ENCODE assay signal across 15 cellular contexts in genomic region chr16:65524997-65525396, GRCh38.
DNase-seq lines count a peak whose midpoint lies in the region; ATAC-seq, FAIRE-seq and TF ChIP-seq lines count a peak whose summit lies in the region.
"Had no signal": no experiment of that assay in that cellular context is flagged by ENCODE, and none has a peak within 500 bp of the region (broad histone marks: within the 10 kb centered on the region; RNA-seq: fewer than 3 reads in every experiment).

No MANE protein-coding gene starts in this region.

- no peak overlapping the region for H3K9ac ChIP-seq in GM23248
- H3K9ac ChIP-seq in adipocyte (ENCODE audit: low read length) = no peak overlapping the region

- no peak for TF ChIP-seq EP300 in gastroesophageal sphincter (IDR thresholded peaks at IDR 0.05)

- H4K20me1 ChIP-seq in GM23248 (ENCODE audit: insufficient read depth) (no peaks in the 10 kb centered on the region), hepatocyte (ENCODE audit: insufficient read depth, poor library complexity, severe bottlenecking) (no peaks in the 10 kb centered on the region)

- no peaks in the 10 kb centered on the region for H3K79me2 ChIP-seq in GM23248 (ENCODE audit: insufficient read depth)
- H3K79me2 ChIP-seq in hepatocyte = no peaks in the 10 kb centered on the region

- 0 out of 2 replicates have a peak, but pooled peaks cover 7% of the 10 kb centered on the region for H3K4me1 ChIP-seq in GM23248 (ENCODE audit: insufficient read depth)
- H3K4me1 ChIP-seq in adipocyte (ENCODE audit: control insufficient read depth, insufficient read depth, low read length) = peaks cover 10% of the 10 kb centered on the region
- H3K4me1 ChIP-seq in hepatocyte (ENCODE audit: insufficient read depth) = peaks cover 8% of the 10 kb centered on the region
- H3K4me1 ChIP-seq in gastroesophageal sphincter = no peaks in the 10 kb centered on the region
- H3K4me1 ChIP-seq: esophagus squamous epithelium had no signal

- H3K9me3 ChIP-seq in GM23248 (ENCODE audit: low read depth) = no peaks in the 10 kb centered on the region
- H3K9me3 ChIP-seq in adipocyte (ENCODE audit: control insufficient read depth, low read length) = no peaks in the 10 kb centered on the region
- H3K9me3 ChIP-seq in hepatocyte (ENCODE audit: low read depth) = no peaks in the 10 kb centered on the region
- H3K9me3 ChIP-seq in gastroesophageal sphincter = peaks cover 0 to 15% (median 0%) of the 10 kb centered on the region in 3 donors
- H3K9me3 ChIP-seq: esophagus squamous epithelium, sigmoid colon had no signal

- H3K27ac ChIP-seq in GM23248 = no peak overlapping the region
- peak overlapping the region; percentile 61 for H3K27ac ChIP-seq in hepatocyte
- no peak overlapping the region for H3K27ac ChIP-seq in gastroesophageal sphincter
- H3K27ac ChIP-seq: esophagus squamous epithelium, sigmoid colon had no signal

- no peaks in the 10 kb centered on the region for H3F3A ChIP-seq in GM23248 (ENCODE audit: insufficient read depth)

- in situ Hi-C loops in GM23248 (cut with MboI) = no loop called here

- H3K4me2 ChIP-seq in GM23248 (ENCODE audit: unreplicated experiment) (no peak overlapping the region), hepatocyte (no peak overlapping the region)

- no peak for TF ChIP-seq POLR2A in GM12891 (IDR thresholded peaks at IDR 0.05; ENCODE audit: low read depth, low read length)
- TF ChIP-seq POLR2A in gastroesophageal sphincter (IDR thresholded peaks at IDR 0.05) = no peak

- H2AFZ ChIP-seq in GM23248 (peak overlapping the region; percentile 31; the same call in 1 of the 2 replicates), hepatocyte (peak overlapping the region; percentile 32)

- H3K9me2 ChIP-seq in GM23248 (ENCODE audit: insufficient read depth) (no peaks in the 10 kb centered on the region), hepatocyte (replicated peaks; ENCODE audit: insufficient read depth) (no peaks in the 10 kb centered on the region)

- no peak for FAIRE-seq in GM12891 (lab: Jason Lieb, UNC)

- H3K4me3 ChIP-seq in GM23248 = no peak overlapping the region
- H3K4me3 ChIP-seq in adipocyte (ENCODE audit: low read length) = no peak overlapping the region
- no peak overlapping the region for H3K4me3 ChIP-seq in hepatocyte
- H3K4me3 ChIP-seq in skeletal muscle cell (ENCODE audit: low read depth, low read length) = no peak overlapping the region
- no peak overlapping the region for H3K4me3 ChIP-seq in gastroesophageal sphincter
- H3K4me3 ChIP-seq: esophagus squamous epithelium, sigmoid colon had no signal

- H3K27me3 ChIP-seq in GM23248 (replicated peaks; ENCODE audit: insufficient read depth) = no peaks in the 10 kb centered on the region
- no peaks in the 10 kb centered on the region for H3K27me3 ChIP-seq in adipocyte (replicated peaks; ENCODE audit: control insufficient read depth, insufficient read depth, low read length)
- H3K27me3 ChIP-seq in hepatocyte = no peaks in the 10 kb centered on the region
- no peaks in the 10 kb centered on the region for H3K27me3 ChIP-seq in gastroesophageal sphincter
- H3K27me3 ChIP-seq: esophagus squamous epithelium, sigmoid colon had no signal

- DNase-seq in GM23248 (peak; percentile 39), adipocyte (ENCODE audit: low read depth) (peak; percentile 56), hepatocyte (ENCODE audit: low spot score) (peak; percentile 44), skeletal muscle cell (ENCODE audit: low read depth) (peak; percentile 86), GM12891 (ENCODE audit: insufficient read length, low spot score) (no peak)
- DNase-seq in activated CD8-positive, alpha-beta memory T cell treated with anti-CD3 and anti-CD28 coated beads, Interleukin-2, amount 50 U/mL, for 4 hours = no peak
- DNase-seq: activated CD8-positive, alpha-beta memory T cell treated with anti-CD3 and anti-CD28 coated beads, Interleukin-2, amount 10 ng/mL, durations not matched to agents 7 days and 5 days; Calu3; esophagus squamous epithelium; naive thymus-derived CD4-positive, alpha-beta T cell; NCI-H2081 treated with DMSO at 0.1 percent for 48 hours; sigmoid colon; stimulated activated naive CD8-positive, alpha-beta T cell treated with anti-CD3 and anti-CD28 coated beads, Interleukin-15, amount 100 ng/mL, for 72 hours had no signal

- TF ChIP-seq CTCF in hepatocyte (IDR thresholded peaks at IDR 0.05; ENCODE audit: poor library complexity) = no peak
- TF ChIP-seq CTCF in gastroesophageal sphincter (IDR thresholded peaks at IDR 0.05) = no peak

- ATAC-seq in gastroesophageal sphincter = no peak
- ATAC-seq: activated CD8-positive, alpha-beta memory T cell treated with anti-CD3 and anti-CD28 coated beads, Interleukin-2, amount 10 ng/mL, durations not matched to agents 7 days and 5 days; naive thymus-derived CD4-positive, alpha-beta T cell; stimulated activated naive CD8-positive, alpha-beta T cell treated with anti-CD3 and anti-CD28 coated beads, Interleukin-15, amount 100 ng/mL, for 72 hours; WTC11 had no signal

- WGBS in GM23248 (ENCODE audit: low coverage in 1 of 2, low lambda C conversion rate in 2 of 2, missing lambda C conversion rate in 2 of 2), 2 experiments = 57 to 70% methylated on average over 8 of the region's 8 CpGs
- WGBS in hepatocyte (ENCODE audit: low lambda C conversion rate, missing lambda C conversion rate) = 62% methylated on average over 8 of the region's 8 CpGs
- WGBS in gastroesophageal sphincter (ENCODE audit: low coverage in 1 of 2), 2 donors = 63 to 67% methylated on average over 2 to 7 of the region's 8 CpGs

- H3K36me3 ChIP-seq in GM23248 (ENCODE audit: low read depth) (no peaks in the 10 kb centered on the region), adipocyte (ENCODE audit: control insufficient read depth, insufficient read depth, low read length, severe bottlenecking) (no peaks in the 10 kb centered on the region), hepatocyte (replicated peaks; ENCODE audit: insufficient read depth, low read depth) (no peaks in the 10 kb centered on the region), gastroesophageal sphincter (no peaks in the 10 kb centered on the region)
- H3K36me3 ChIP-seq: esophagus squamous epithelium, sigmoid colon had no signal

TF ChIP-seq in GM12891, 5 proteins besides CTCF, POLR2A, EP300 and RAD21:
- no peak for TF ChIP-seq POU2F2 (IDR thresholded peaks at IDR 0.05; ENCODE audit: low read depth, low read length)
- TF ChIP-seq PAX5 (IDR thresholded peaks at IDR 0.05; ENCODE audit: insufficient read depth, low read length, severe bottlenecking) = no peak
- no peak for TF ChIP-seq POLR2AphosphoS5 (IDR thresholded peaks at IDR 0.05; ENCODE audit: low read depth, low read length)
- TF ChIP-seq TAF1 (IDR thresholded peaks at IDR 0.05; ENCODE audit: low read depth, low read length) = no peak
- TF ChIP-seq SPI1 (IDR thresholded peaks at IDR 0.05; ENCODE audit: low read depth, low read length) = no peak

Comparison
In these comparisons a context has a peak if more than half of its experiments do, and no peak if none do; other contexts are left out.
1. DNase-seq: peak in GM23248 (single experiment), adipocyte (single experiment), hepatocyte (single experiment) and skeletal muscle cell (single experiment); none in GM12891 (single experiment) and activated CD8-positive, alpha-beta memory T cell treated with anti-CD3 and anti-CD28 coated beads, Interleukin-2, amount 50 U/mL, for 4 hours (single experiment).